11 cellular contexts compared by ENCODE assay signal in genomic region chr3:161913786-161914389, GRCh38.
DNase-seq lines count a peak whose midpoint lies in the region; TF ChIP-seq lines count a peak whose summit lies in the region.
"Had no signal": no experiment of that assay in that cellular context is flagged by ENCODE, and none has a peak within 500 bp of the region (broad histone marks: within the 10 kb centered on the region; RNA-seq: fewer than 3 reads in every experiment).

No MANE protein-coding gene starts in this region.

- no peaks in the 10 kb centered on the region for H3K36me3 Mint-ChIP-seq in type B pancreatic cell

- no peak overlapping the region for H3K4me3 Mint-ChIP-seq in type B pancreatic cell
- H3K4me3 Mint-ChIP-seq: activated CD4-positive, alpha-beta memory T cell treated with anti-CD3 and anti-CD28 coated beads, Interleukin-2, amount 10 ng/mL, durations not matched to agents 7 days and 5 days; central memory CD8-positive, alpha-beta T cell had no signal

- DNase-seq in H4 (ENCODE audit: low spot score) = peak; percentile 71
- DNase-seq in RKO (ENCODE audit: low spot score) = peak; percentile 55
- peak; percentile 76 for DNase-seq in choroid plexus epithelial cell (ENCODE audit: low read depth)
- peak; percentile 78 for DNase-seq in renal cortical epithelial cell (ENCODE audit: low read depth)
- DNase-seq in ureter (ENCODE audit: low spot score) = no peak
- DNase-seq in COR-L47 (lab: John Stamatoyannopoulos, UW) = no peak
- DNase-seq in type B pancreatic cell (ENCODE audit: extremely low spot score, unreplicated experiment) = no peak
- DNase-seq: activated CD4-positive, alpha-beta memory T cell treated with anti-CD3 and anti-CD28 coated beads, Interleukin-2, amount 10 ng/mL, durations not matched to agents 7 days and 5 days; activated gamma-delta T cell treated with Interleukin-2 at 50 U/mL for 16 hours had no signal

- H3K27ac Mint-ChIP-seq in type B pancreatic cell = no peak overlapping the region
- H3K27ac Mint-ChIP-seq: activated CD4-positive, alpha-beta memory T cell treated with anti-CD3 and anti-CD28 coated beads, Interleukin-2, amount 10 ng/mL, durations not matched to agents 7 days and 5 days had no signal

- peaks cover 5% of the 10 kb centered on the region for H3K4me1 Mint-ChIP-seq in type B pancreatic cell (ENCODE audit: unreplicated experiment)
- H3K4me1 Mint-ChIP-seq: activated CD4-positive, alpha-beta memory T cell treated with anti-CD3 and anti-CD28 coated beads, Interleukin-2, amount 10 ng/mL, durations not matched to agents 7 days and 5 days; central memory CD8-positive, alpha-beta T cell had no signal

- TF ChIP-seq CTCF in choroid plexus epithelial cell (conservative IDR thresholded peaks at IDR 0.05; ENCODE audit: low read depth, low read length) (no peak), type B pancreatic cell (conservative IDR thresholded peaks at IDR 0.05) (no peak)

- H3K4me3 ChIP-seq in choroid plexus epithelial cell (ENCODE audit: low read depth, low read length) = no peak overlapping the region
- H3K4me3 ChIP-seq: esophagus muscularis mucosa had no signal

- H3K27me3 Mint-ChIP-seq in type B pancreatic cell = peaks cover 3% of the 10 kb centered on the region
- H3K27me3 Mint-ChIP-seq: activated CD4-positive, alpha-beta memory T cell treated with anti-CD3 and anti-CD28 coated beads, Interleukin-2, amount 10 ng/mL, durations not matched to agents 7 days and 5 days; central memory CD8-positive, alpha-beta T cell had no signal

- H3K9me3 Mint-ChIP-seq in type B pancreatic cell = no peaks in the 10 kb centered on the region
- H3K9me3 Mint-ChIP-seq: activated CD4-positive, alpha-beta memory T cell treated with anti-CD3 and anti-CD28 coated beads, Interleukin-2, amount 10 ng/mL, durations not matched to agents 7 days and 5 days; central memory CD8-positive, alpha-beta T cell had no signal

Comparison
In these comparisons a context has a peak if more than half of its experiments do, and no peak if none do; other contexts are left out.
1. DNase-seq: peak in H4 (single experiment), RKO (single experiment), choroid plexus epithelial cell (single experiment) and renal cortical epithelial cell (single experiment); none in ureter (single experiment), COR-L47 (single experiment) and type B pancreatic cell (single experiment).